Comparison of ENCODE assay signal across 14 cellular contexts in the genomic region with DNA sequence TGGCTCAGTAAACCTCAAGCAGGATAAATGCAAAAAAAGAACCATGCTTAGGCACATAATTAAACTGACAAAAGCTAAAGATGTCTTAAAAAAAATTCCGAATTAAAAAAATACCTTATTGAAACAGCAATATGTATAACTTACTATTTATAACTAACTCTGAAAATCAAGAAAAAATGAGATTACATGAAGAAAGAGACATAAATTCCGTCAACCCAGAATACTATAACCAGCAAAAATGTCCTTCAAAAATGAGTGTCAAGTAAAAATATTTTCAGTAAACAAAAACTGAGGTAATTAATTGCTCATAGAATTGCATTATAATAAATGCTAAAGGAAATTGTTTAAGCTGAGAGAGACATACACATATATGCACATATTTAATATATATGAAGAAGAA.
DNase-seq lines count a peak whose midpoint lies in the region; ATAC-seq and TF ChIP-seq lines count a peak whose summit lies in the region.
"Had no signal": no experiment of that assay in that cellular context is flagged by ENCODE, and none has a peak within 500 bp of the region (broad histone marks: within the 10 kb centered on the region; RNA-seq: fewer than 3 reads in every experiment).

No MANE protein-coding gene starts in this region.

- no peaks in the 10 kb centered on the region for H4K20me1 ChIP-seq in PC-3 (ENCODE audit: low read length)

- no peak overlapping the region for H2AFZ ChIP-seq in PC-3 (ENCODE audit: low read length)
- H2AFZ ChIP-seq in mesenchymal stem cell (ENCODE audit: low read depth, low read length) = no peak overlapping the region

- DNase-seq in PC-3 = no peak
- DNase-seq in astrocyte of the spinal cord (ENCODE audit: low read depth, low spot score) = peak; percentile 20
- peak; percentile 9 for DNase-seq in mesenchymal stem cell
- no peak for DNase-seq in CD4-positive, alpha-beta memory T cell
- no peak for DNase-seq in vagina (ENCODE audit: extremely low spot score in 2 of 2)
- DNase-seq: Caco-2; CD8-positive, alpha-beta memory T cell; GOT3; H9; IMR-90 had no signal

- no peaks in the 10 kb centered on the region for H3K36me3 ChIP-seq in HEK293 (ENCODE audit: control insufficient read depth in 2 of 2, insufficient read depth in 1 of 2, low read length in 2 of 2)
- no peaks in the 10 kb centered on the region for H3K36me3 ChIP-seq in PC-3 (ENCODE audit: low read depth, low read length)
- no peaks in the 10 kb centered on the region for H3K36me3 ChIP-seq in mesenchymal stem cell (ENCODE audit: control insufficient read depth in 1 of 2, insufficient read depth in 2 of 2, low read depth in 1 of 2, low read length in 2 of 2)
- H3K36me3 ChIP-seq in CD4-positive, alpha-beta memory T cell (ENCODE audit: insufficient read depth, low read length) = no peaks in the 10 kb centered on the region
- no peaks in the 10 kb centered on the region for H3K36me3 ChIP-seq in vagina

- WGBS in mesenchymal stem cell = no CpG with 5 or more reads among the region's 2 CpGs

- H3K9ac ChIP-seq in PC-3 (ENCODE audit: low read length) = no peak overlapping the region
- no peak overlapping the region for H3K9ac ChIP-seq in mesenchymal stem cell (ENCODE audit: low read length)

- H3K4me2 ChIP-seq in PC-3 (ENCODE audit: low read length) (no peak overlapping the region), mesenchymal stem cell (ENCODE audit: low read length, poor library complexity, severe bottlenecking) (no peak overlapping the region)
- H3K4me2 ChIP-seq: A549 had no signal

- H2AK5ac ChIP-seq in mesenchymal stem cell (ENCODE audit: low read length, severe bottlenecking) = no peak overlapping the region

- no peaks in the 10 kb centered on the region for H3K27me3 ChIP-seq in PC-3 (ENCODE audit: low read length)
- H3K27me3 ChIP-seq in mesenchymal stem cell (ENCODE audit: control insufficient read depth in 1 of 2, insufficient read depth in 1 of 2, low read length in 2 of 2) = no peaks in the 10 kb centered on the region
- H3K27me3 ChIP-seq in CD4-positive, alpha-beta memory T cell (ENCODE audit: insufficient read depth, low read length) = no peaks in the 10 kb centered on the region
- H3K27me3 ChIP-seq in vagina = no peaks in the 10 kb centered on the region

- no peak overlapping the region for H3K18ac ChIP-seq in mesenchymal stem cell (ENCODE audit: low read depth in 1 of 2, low read length in 2 of 2)

- H3K4me3 ChIP-seq in HEK293 (ENCODE audit: low read depth, low read length) (no peak overlapping the region), PC-3 (ENCODE audit: low read length) (no peak overlapping the region), astrocyte of the spinal cord (ENCODE audit: low read depth, low read length) (no peak overlapping the region), mesenchymal stem cell (ENCODE audit: insufficient read depth in 1 of 2, low read depth in 1 of 2, low read length in 2 of 2) (no peak overlapping the region), vagina (no peak overlapping the region)
- H3K4me3 ChIP-seq in CD4-positive, alpha-beta memory T cell (ENCODE audit: low read length in 2 of 2) = no peak overlapping the region
- H3K4me3 ChIP-seq: A549 had no signal

- ATAC-seq in PC-3 = no peak
- no peak for ATAC-seq in GM21447 (IDR thresholded peaks at IDR 0.05; ENCODE audit: unreplicated experiment)
- ATAC-seq: A549 had no signal

- no peak overlapping the region for H4K8ac ChIP-seq in mesenchymal stem cell (ENCODE audit: low read length)

- H3K9me3 Mint-ChIP-seq in CD4-positive, alpha-beta memory T cell = peaks cover 0 to 24% (median 9%) of the 10 kb centered on the region in 8 donors

- no peak overlapping the region for H3K27ac Mint-ChIP-seq in CD4-positive, alpha-beta memory T cell
- H3K27ac Mint-ChIP-seq: CD14-positive monocyte; CD8-positive, alpha-beta memory T cell; H9 had no signal

- H2BK5ac ChIP-seq in mesenchymal stem cell (ENCODE audit: low read depth, low read length, poor library complexity, severe bottlenecking) = no peak overlapping the region

- H3K27ac ChIP-seq in HEK293 (ENCODE audit: extremely low read depth, low read depth, low read length) (no peak overlapping the region), PC-3 (ENCODE audit: low read length) (peak overlapping the region; percentile 43), mesenchymal stem cell (ENCODE audit: low read length, poor library complexity, severe bottlenecking) (no peak overlapping the region), vagina (no peak overlapping the region)
- no peak overlapping the region for H3K27ac ChIP-seq in CD4-positive, alpha-beta memory T cell (ENCODE audit: low read depth, low read length)
- H3K27ac ChIP-seq: A549 had no signal

- intact Hi-C loops in PC-3 (cut with micrococcal nuclease) = no loop called here
- intact Hi-C loops in CD4-positive, alpha-beta memory T cell (cut with micrococcal nuclease) = no loop called here
- intact Hi-C loops in vagina (cut with DNase I) = no loop called here

- H3K4me1 Mint-ChIP-seq in CD4-positive, alpha-beta memory T cell = no peaks in the 10 kb centered on the region
- H3K4me1 Mint-ChIP-seq: CD14-positive monocyte; CD8-positive, alpha-beta memory T cell; H9 had no signal

- no peaks in the 10 kb centered on the region for H3K9me2 ChIP-seq in PC-3 (replicated peaks; ENCODE audit: low read length)

- no peaks in the 10 kb centered on the region for H3F3A ChIP-seq in PC-3 (ENCODE audit: low read length, unreplicated experiment)

- TF ChIP-seq POLR2A in vagina (IDR thresholded peaks at IDR 0.05) = no peak

- no TSS peak for BruUV-seq in PC-3 (replicated peaks; lab: Mats Ljungman, UMichigan)

- H3K23ac ChIP-seq in mesenchymal stem cell (ENCODE audit: low read length in 2 of 2) = no peak overlapping the region

- H2BK12ac ChIP-seq in mesenchymal stem cell (ENCODE audit: low read length in 2 of 2) = no peak overlapping the region

- no peak for TF ChIP-seq CTCF in HEK293 (tag by site-specific recombination; IDR thresholded peaks at IDR 0.05)
- no peak for TF ChIP-seq CTCF in PC-3 (conservative IDR thresholded peaks at IDR 0.05; ENCODE audit: low read depth, low read length)
- TF ChIP-seq CTCF in astrocyte of the spinal cord (IDR thresholded peaks at IDR 0.05; ENCODE audit: low read depth, low read length) = no peak
- TF ChIP-seq CTCF in vagina (IDR thresholded peaks at IDR 0.05) = no peak

- H3K4ac ChIP-seq in mesenchymal stem cell (ENCODE audit: low read depth in 1 of 2, low read length in 2 of 2) = no peak overlapping the region

- H3K27me3 Mint-ChIP-seq in CD4-positive, alpha-beta memory T cell = no peaks in the 10 kb centered on the region
- H3K27me3 Mint-ChIP-seq: CD8-positive, alpha-beta memory T cell had no signal

- H3K14ac ChIP-seq in mesenchymal stem cell (ENCODE audit: low read length in 2 of 2) = no peak overlapping the region

- no peak overlapping the region for H2BK15ac ChIP-seq in mesenchymal stem cell (ENCODE audit: low read depth, poor library complexity, severe bottlenecking)

- POLR2A ChIA-PET in HEK293 (lab: Yijun Ruan, JAX) (no interaction called here), PC-3 (lab: Charles Lee; ENCODE audit: unreplicated experiment) (no interaction called here)
- POLR2A ChIA-PET in CD4-positive, alpha-beta memory T cell (lab: Charles Lee; ENCODE audit: partially characterized antibody) = no interaction called here

- no peak overlapping the region for H2BK120ac ChIP-seq in mesenchymal stem cell (ENCODE audit: low read depth, low read length)

- H4K91ac ChIP-seq in mesenchymal stem cell (ENCODE audit: low read length) = no peak overlapping the region

- in situ Hi-C loops in astrocyte of the spinal cord (cut with HindIII; ENCODE audit: low sequenced_read_pairs) = no loop called here

- no peaks in the 10 kb centered on the region for H3K79me1 ChIP-seq in mesenchymal stem cell (replicated peaks; ENCODE audit: low read length, poor library complexity, severe bottlenecking)

- H3K9me3 ChIP-seq in HEK293 (ENCODE audit: control insufficient read depth, insufficient read depth, low read depth, low read length) (no peaks in the 10 kb centered on the region), PC-3 (ENCODE audit: low read length) (no peaks in the 10 kb centered on the region), mesenchymal stem cell (ENCODE audit: control insufficient read depth, low read length) (peaks cover 21% of the 10 kb centered on the region), vagina (no peaks in the 10 kb centered on the region)
- no peaks in the 10 kb centered on the region for H3K9me3 ChIP-seq in CD4-positive, alpha-beta memory T cell (ENCODE audit: control insufficient read depth in 1 of 2, low read length in 2 of 2)
- H3K9me3 ChIP-seq: A549, Caco-2 had no signal

- no peaks in the 10 kb centered on the region for H3K36me3 Mint-ChIP-seq in CD4-positive, alpha-beta memory T cell
- H3K36me3 Mint-ChIP-seq: CD14-positive monocyte; CD8-positive, alpha-beta memory T cell had no signal

- H3K4me3 Mint-ChIP-seq in CD4-positive, alpha-beta memory T cell = no peak overlapping the region
- H3K4me3 Mint-ChIP-seq: CD14-positive monocyte; CD8-positive, alpha-beta memory T cell; H9 had no signal

- no peaks in the 10 kb centered on the region for H3K79me2 ChIP-seq in PC-3 (ENCODE audit: low read length)

- CTCF ChIA-PET in HEK293 (lab: Yijun Ruan, JAX) (no interaction called here), PC-3 (lab: Charles Lee) (no interaction called here)
- CTCF ChIA-PET in CD4-positive, alpha-beta memory T cell (lab: Charles Lee; ENCODE audit: partially characterized antibody) = no interaction called here

- H3K4me1 ChIP-seq in HEK293 (ENCODE audit: control insufficient read depth, insufficient read depth, low read length) (no peaks in the 10 kb centered on the region), PC-3 (ENCODE audit: insufficient read depth, low read length) (no peaks in the 10 kb centered on the region), mesenchymal stem cell (ENCODE audit: control insufficient read depth, insufficient read depth, low read depth, low read length) (no peaks in the 10 kb centered on the region), vagina (no peaks in the 10 kb centered on the region)
- H3K4me1 ChIP-seq in CD4-positive, alpha-beta memory T cell (ENCODE audit: insufficient read depth, low read length) = no peaks in the 10 kb centered on the region
- H3K4me1 ChIP-seq: A549, Caco-2 had no signal

TF ChIP-seq in HEK293, 187 proteins besides CTCF, POLR2A, EP300 and RAD21:
- TF ChIP-seq ZNF560 (tag by site-specific recombination; IDR thresholded peaks at IDR 0.05; ENCODE audit: borderline replicate concordance) (no peak), SETDB1 (IDR thresholded peaks at IDR 0.05; ENCODE audit: insufficient read length, low read length) (peak; percentile 91)
- TF ChIP-seq, protein P1, sequence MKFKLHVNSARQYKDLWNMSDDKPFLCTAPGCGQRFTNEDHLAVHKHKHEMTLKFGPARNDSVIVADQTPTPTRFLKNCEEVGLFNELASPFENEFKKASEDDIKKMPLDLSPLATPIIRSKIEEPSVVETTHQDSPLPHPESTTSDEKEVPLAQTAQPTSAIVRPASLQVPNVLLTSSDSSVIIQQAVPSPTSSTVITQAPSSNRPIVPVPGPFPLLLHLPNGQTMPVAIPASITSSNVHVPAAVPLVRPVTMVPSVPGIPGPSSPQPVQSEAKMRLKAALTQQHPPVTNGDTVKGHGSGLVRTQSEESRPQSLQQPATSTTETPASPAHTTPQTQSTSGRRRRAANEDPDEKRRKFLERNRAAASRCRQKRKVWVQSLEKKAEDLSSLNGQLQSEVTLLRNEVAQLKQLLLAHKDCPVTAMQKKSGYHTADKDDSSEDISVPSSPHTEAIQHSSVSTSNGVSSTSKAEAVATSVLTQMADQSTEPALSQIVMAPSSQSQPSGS (tag by site-specific recombination; IDR thresholded peaks at IDR 0.05; ENCODE audit: low read depth) = no peak
TF ChIP-seq in HEK293: peak in this region for 1.

Comparison
In these comparisons a context has a peak if more than half of its experiments do, and no peak if none do; other contexts are left out.
1. DNase-seq: peak in astrocyte of the spinal cord (single experiment) and mesenchymal stem cell (single experiment); none in PC-3 (single experiment), CD4-positive, alpha-beta memory T cell (0 of 5) and vagina (0 of 2).